Comparison of ENCODE assay signal across 1 cellular context in the genomic region with DNA sequence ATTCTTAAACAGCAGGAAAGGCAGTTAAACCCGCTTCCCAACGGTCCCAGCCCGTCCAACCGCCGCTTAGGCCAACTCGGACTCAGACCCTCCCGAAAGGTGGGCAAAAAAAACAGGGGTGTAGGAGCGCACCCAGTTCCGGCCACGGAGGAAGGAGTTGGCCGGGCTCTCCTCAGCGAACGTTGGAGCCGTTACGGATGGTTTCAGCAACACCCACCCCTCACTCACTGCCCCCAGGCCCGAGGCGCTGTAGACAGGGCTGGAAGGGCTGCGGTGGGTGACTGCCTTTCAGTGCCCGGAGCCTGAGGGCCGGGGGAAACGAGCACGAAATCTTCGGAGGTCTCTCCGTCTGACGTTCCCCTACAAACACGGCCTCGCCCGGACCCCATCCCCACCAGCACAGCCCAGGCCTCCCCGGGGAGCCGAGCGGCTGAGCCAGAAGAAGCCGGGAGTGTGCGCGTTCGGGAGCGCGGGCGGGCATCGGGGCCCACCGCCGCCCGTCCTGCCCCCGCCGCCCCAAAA.
TF ChIP-seq lines count a peak whose summit lies in the region.

No MANE protein-coding gene starts in this region.

TF ChIP-seq in HEK293, 187 proteins besides CTCF, POLR2A, EP300 and RAD21 (continued from another document and continues in another):
- TF ChIP-seq ZNF211 (tag by site-specific recombination; IDR thresholded peaks at IDR 0.05; ENCODE audit: low read depth) (no peak), ZNF37A (tag by site-specific recombination; IDR thresholded peaks at IDR 0.05) (no peak), ZNF548 (tag by site-specific recombination; IDR thresholded peaks at IDR 0.05) (no peak), ZNF704 (tag by site-specific recombination; IDR thresholded peaks at IDR 0.05) (no peak), ZNF626 (tag by site-specific recombination; IDR thresholded peaks at IDR 0.05) (no peak), ZNF121 (tag by site-specific recombination; IDR thresholded peaks at IDR 0.05) (no peak), ZNF138 (tag by site-specific recombination; IDR thresholded peaks at IDR 0.05; ENCODE audit: borderline replicate concordance) (no peak), ZNF354C (tag by site-specific recombination; IDR thresholded peaks at IDR 0.05; ENCODE audit: borderline replicate concordance, low read depth) (no peak), ZNF350 (tag by site-specific recombination; IDR thresholded peaks at IDR 0.05) (no peak), ZNF433 (tag by site-specific recombination; IDR thresholded peaks at IDR 0.05; ENCODE audit: low read depth) (no peak), MEIS1 (CRISPR knock-in tag; IDR thresholded peaks at IDR 0.05; ENCODE audit: borderline replicate concordance) (no peak), ZNF202 (tag by site-specific recombination; IDR thresholded peaks at IDR 0.05; ENCODE audit: borderline replicate concordance) (no peak), ZNF155 (tag by site-specific recombination; IDR thresholded peaks at IDR 0.05) (no peak), KLF16 (tag by site-specific recombination; IDR thresholded peaks at IDR 0.05) (no peak), WT1 (tag by site-specific recombination; IDR thresholded peaks at IDR 0.05) (0 out of 2 replicates have a peak, but pooled peaks have one; percentile 19), KLF17 (tag by site-specific recombination; IDR thresholded peaks at IDR 0.05) (peak; percentile 61; the same call in 1 of the 2 replicates), ZNF747 (tag by site-specific recombination; IDR thresholded peaks at IDR 0.05) (no peak), OSR2 (tag by site-specific recombination; IDR thresholded peaks at IDR 0.05) (no peak), MYNN (tag by site-specific recombination; IDR thresholded peaks at IDR 0.05; ENCODE audit: borderline replicate concordance) (no peak), ZNF621 (tag by site-specific recombination; IDR thresholded peaks at IDR 0.05) (no peak), ZNF707 (tag by site-specific recombination; IDR thresholded peaks at IDR 0.05) (no peak), ZFHX2 (tag by site-specific recombination; conservative IDR thresholded peaks at IDR 0.05) (no peak), ZNF426 (tag by site-specific recombination; IDR thresholded peaks at IDR 0.05) (no peak), HOXA7 (CRISPR knock-in tag; IDR thresholded peaks at IDR 0.05; ENCODE audit: borderline replicate concordance) (no peak), ZNF600 (tag by site-specific recombination; IDR thresholded peaks at IDR 0.05) (peak; percentile 90; the same call in 1 of the 2 replicates), ZNF473 (tag by site-specific recombination; IDR thresholded peaks at IDR 0.05) (no peak), ZNF366 (tag by site-specific recombination; conservative IDR thresholded peaks at IDR 0.05) (no peak), BCL11B (tag by site-specific recombination; IDR thresholded peaks at IDR 0.05; ENCODE audit: low read depth) (no peak), ZBTB6 (tag by site-specific recombination; IDR thresholded peaks at IDR 0.05) (no peak), OVOL3 (tag by site-specific recombination; IDR thresholded peaks at IDR 0.05) (no peak), YY2 (tag by site-specific recombination; IDR thresholded peaks at IDR 0.05) (no peak), ZNF266 (tag by site-specific recombination; IDR thresholded peaks at IDR 0.05; ENCODE audit: low read depth) (no peak), ZNF654 (tag by site-specific recombination; IDR thresholded peaks at IDR 0.05; ENCODE audit: low read depth) (no peak), AEBP2 (tag by site-specific recombination; IDR thresholded peaks at IDR 0.05; ENCODE audit: borderline replicate concordance) (no peak), MZF1 (tag by site-specific recombination; IDR thresholded peaks at IDR 0.05; ENCODE audit: borderline replicate concordance) (no peak), SP3 (tag by site-specific recombination; IDR thresholded peaks at IDR 0.05) (no peak), ZNF518A (tag by site-specific recombination; conservative IDR thresholded peaks at IDR 0.05; ENCODE audit: low read depth) (no peak), ZXDB (tag by site-specific recombination; IDR thresholded peaks at IDR 0.05) (0 out of 2 replicates have a peak, but pooled peaks have one; percentile 46)
- TF ChIP-seq, protein P1, sequence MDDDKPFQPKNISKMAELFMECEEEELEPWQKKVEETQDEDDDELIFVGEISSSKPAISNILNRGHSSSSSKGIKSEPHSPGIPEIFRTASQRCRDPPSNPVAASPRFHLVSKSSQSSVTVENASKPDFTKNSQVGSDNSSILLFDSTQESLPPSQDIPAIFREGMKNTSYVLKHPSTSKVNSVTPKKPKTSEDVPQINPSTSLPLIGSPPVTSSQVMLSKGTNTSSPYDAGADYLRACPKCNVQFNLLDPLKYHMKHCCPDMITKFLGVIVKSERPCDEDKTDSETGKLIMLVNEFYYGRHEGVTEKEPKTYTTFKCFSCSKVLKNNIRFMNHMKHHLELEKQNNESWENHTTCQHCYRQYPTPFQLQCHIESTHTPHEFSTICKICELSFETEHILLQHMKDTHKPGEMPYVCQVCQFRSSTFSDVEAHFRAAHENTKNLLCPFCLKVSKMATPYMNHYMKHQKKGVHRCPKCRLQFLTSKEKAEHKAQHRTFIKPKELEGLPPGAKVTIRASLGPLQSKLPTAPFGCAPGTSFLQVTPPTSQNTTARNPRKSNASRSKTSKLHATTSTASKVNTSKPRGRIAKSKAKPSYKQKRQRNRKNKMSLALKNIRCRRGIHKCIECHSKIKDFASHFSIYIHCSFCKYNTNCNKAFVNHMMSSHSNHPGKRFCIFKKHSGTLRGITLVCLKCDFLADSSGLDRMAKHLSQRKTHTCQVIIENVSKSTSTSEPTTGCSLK (tag by site-specific recombination; IDR thresholded peaks at IDR 0.05): no peak
- TF ChIP-seq, protein P2, sequence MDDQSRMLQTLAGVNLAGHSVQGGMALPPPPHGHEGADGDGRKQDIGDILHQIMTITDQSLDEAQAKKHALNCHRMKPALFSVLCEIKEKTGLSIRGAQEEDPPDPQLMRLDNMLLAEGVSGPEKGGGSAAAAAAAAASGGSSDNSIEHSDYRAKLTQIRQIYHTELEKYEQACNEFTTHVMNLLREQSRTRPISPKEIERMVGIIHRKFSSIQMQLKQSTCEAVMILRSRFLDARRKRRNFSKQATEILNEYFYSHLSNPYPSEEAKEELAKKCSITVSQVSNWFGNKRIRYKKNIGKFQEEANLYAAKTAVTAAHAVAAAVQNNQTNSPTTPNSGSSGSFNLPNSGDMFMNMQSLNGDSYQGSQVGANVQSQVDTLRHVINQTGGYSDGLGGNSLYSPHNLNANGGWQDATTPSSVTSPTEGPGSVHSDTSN (CRISPR knock-in tag; IDR thresholded peaks at IDR 0.05): no peak
- TF ChIP-seq, protein P3, sequence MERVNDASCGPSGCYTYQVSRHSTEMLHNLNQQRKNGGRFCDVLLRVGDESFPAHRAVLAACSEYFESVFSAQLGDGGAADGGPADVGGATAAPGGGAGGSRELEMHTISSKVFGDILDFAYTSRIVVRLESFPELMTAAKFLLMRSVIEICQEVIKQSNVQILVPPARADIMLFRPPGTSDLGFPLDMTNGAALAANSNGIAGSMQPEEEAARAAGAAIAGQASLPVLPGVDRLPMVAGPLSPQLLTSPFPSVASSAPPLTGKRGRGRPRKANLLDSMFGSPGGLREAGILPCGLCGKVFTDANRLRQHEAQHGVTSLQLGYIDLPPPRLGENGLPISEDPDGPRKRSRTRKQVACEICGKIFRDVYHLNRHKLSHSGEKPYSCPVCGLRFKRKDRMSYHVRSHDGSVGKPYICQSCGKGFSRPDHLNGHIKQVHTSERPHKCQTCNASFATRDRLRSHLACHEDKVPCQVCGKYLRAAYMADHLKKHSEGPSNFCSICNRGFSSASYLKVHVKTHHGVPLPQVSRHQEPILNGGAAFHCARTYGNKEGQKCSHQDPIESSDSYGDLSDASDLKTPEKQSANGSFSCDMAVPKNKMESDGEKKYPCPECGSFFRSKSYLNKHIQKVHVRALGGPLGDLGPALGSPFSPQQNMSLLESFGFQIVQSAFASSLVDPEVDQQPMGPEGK (tag by site-specific recombination; IDR thresholded peaks at IDR 0.05): peak; percentile 64; the same call in 1 of the 2 replicates
- TF ChIP-seq, protein P4, sequence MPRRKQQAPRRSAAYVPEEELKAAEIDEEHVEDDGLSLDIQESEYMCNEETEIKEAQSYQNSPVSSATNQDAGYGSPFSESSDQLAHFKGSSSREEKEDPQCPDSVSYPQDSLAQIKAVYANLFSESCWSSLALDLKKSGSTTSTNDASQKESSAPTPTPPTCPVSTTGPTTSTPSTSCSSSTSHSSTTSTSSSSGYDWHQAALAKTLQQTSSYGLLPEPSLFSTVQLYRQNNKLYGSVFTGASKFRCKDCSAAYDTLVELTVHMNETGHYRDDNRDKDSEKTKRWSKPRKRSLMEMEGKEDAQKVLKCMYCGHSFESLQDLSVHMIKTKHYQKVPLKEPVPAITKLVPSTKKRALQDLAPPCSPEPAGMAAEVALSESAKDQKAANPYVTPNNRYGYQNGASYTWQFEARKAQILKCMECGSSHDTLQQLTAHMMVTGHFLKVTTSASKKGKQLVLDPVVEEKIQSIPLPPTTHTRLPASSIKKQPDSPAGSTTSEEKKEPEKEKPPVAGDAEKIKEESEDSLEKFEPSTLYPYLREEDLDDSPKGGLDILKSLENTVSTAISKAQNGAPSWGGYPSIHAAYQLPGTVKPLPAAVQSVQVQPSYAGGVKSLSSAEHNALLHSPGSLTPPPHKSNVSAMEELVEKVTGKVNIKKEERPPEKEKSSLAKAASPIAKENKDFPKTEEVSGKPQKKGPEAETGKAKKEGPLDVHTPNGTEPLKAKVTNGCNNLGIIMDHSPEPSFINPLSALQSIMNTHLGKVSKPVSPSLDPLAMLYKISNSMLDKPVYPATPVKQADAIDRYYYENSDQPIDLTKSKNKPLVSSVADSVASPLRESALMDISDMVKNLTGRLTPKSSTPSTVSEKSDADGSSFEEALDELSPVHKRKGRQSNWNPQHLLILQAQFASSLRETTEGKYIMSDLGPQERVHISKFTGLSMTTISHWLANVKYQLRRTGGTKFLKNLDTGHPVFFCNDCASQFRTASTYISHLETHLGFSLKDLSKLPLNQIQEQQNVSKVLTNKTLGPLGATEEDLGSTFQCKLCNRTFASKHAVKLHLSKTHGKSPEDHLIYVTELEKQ (tag by site-specific recombination; IDR thresholded peaks at IDR 0.05; ENCODE audit: borderline replicate concordance): no peak
